12 cellular contexts compared by ENCODE assay signal in the genomic region with DNA sequence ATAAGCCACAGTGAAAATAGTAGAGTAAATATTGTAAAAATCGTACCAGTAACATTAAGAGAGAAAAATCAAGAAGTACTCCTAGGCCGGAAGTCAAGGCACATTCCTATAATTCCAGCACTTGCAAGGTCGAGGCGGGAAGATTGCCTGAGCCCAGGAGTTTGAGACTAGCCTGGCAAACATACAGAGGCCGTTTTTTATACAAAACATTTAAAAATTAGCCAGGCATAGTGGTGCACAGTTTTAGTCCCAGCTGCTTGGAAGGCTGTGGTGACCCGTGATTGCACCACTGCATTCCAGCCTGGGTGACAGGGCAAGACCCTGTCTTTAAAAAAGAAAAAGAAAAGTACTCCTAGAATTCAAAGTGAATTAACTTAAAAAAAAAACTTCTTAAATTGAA.
DNase-seq lines count a peak whose midpoint lies in the region; ATAC-seq, FAIRE-seq and TF ChIP-seq lines count a peak whose summit lies in the region.
"Had no signal": no experiment of that assay in that cellular context is flagged by ENCODE, and none has a peak within 500 bp of the region (broad histone marks: within the 10 kb centered on the region; RNA-seq: fewer than 3 reads in every experiment).

No MANE protein-coding gene starts in this region.

- peak; percentile 61 for DNase-seq in A172 (ENCODE audit: low spot score)
- DNase-seq in IMR-90: peak; percentile 60
- DNase-seq in coronary artery (ENCODE audit: low spot score): peak; percentile 73
- peak; percentile 28 to 58 (median 47) for DNase-seq in right lobe of liver
- DNase-seq in stimulated activated effector memory CD8-positive, alpha-beta T cell treated with anti-CD3 and anti-CD28 coated beads, Interleukin-12 subunit alpha, Interleukin-12 subunit beta, amount 100 ng/mL, for 72 hours (ENCODE audit: low spot score in 2 of 2): no peak
- DNase-seq in GM19239 (ENCODE audit: insufficient read length, low spot score): no peak
- DNase-seq in activated CD4-positive, alpha-beta T cell treated with anti-CD3 and anti-CD28 coated beads for 1 hour: no peak
- DNase-seq: colonic mucosa; GF-D8; naive B cell; stimulated activated naive CD4-positive, alpha-beta T cell treated with Interleukin-2 at 50 U/mL for 16 hours had no signal

- H2BK15ac ChIP-seq in IMR-90 (ENCODE audit: low read depth, low read length): no peak overlapping the region

- CTCF ChIA-PET in IMR-90 (lab: Yijun Ruan, JAX): no interaction called here

- dilution Hi-C loops in IMR-90 (cut with HindIII; ENCODE audit: low sequenced_read_pairs, unreplicated experiment): no loop called here

- no CpG with 5 or more reads among the region's 6 CpGs for WGBS in IMR-90 (ENCODE audit: extremely low coverage in 2 of 2, insufficient read length in 1 of 2), 2 experiments
- WGBS in right lobe of liver (ENCODE audit: insufficient coverage, low coverage, low lambda C conversion rate, missing lambda C conversion rate): 16% methylated on average over 6 of the region's 6 CpGs

- no peak overlapping the region for H4K8ac ChIP-seq in IMR-90 (ENCODE audit: low read depth in 2 of 2, low read length in 2 of 2)

- 0 out of 2 replicates have a peak overlapping the region, but pooled peaks have one; percentile 16 for H2BK120ac ChIP-seq in IMR-90 (ENCODE audit: low read depth, low read length)

- no peaks in the 10 kb centered on the region for H3K36me3 Mint-ChIP-seq in stimulated activated effector memory CD8-positive, alpha-beta T cell treated with anti-CD3 and anti-CD28 coated beads, Interleukin-12 subunit alpha, Interleukin-12 subunit beta, amount 100 ng/mL, for 72 hours
- H3K36me3 Mint-ChIP-seq: naive B cell had no signal

- H3K9me3 Mint-ChIP-seq in stimulated activated effector memory CD8-positive, alpha-beta T cell treated with anti-CD3 and anti-CD28 coated beads, Interleukin-12 subunit alpha, Interleukin-12 subunit beta, amount 100 ng/mL, for 72 hours: peaks cover 5% of the 10 kb centered on the region

- H3K4me3 Mint-ChIP-seq in stimulated activated effector memory CD8-positive, alpha-beta T cell treated with anti-CD3 and anti-CD28 coated beads, Interleukin-12 subunit alpha, Interleukin-12 subunit beta, amount 100 ng/mL, for 72 hours: no peak overlapping the region
- H3K4me3 Mint-ChIP-seq: naive B cell had no signal

- TF ChIP-seq POLR2A in IMR-90 (IDR thresholded peaks at IDR 0.05; ENCODE audit: low read depth, low read length): no peak
- TF ChIP-seq POLR2A in right lobe of liver (IDR thresholded peaks at IDR 0.05): no peak

- H2BK20ac ChIP-seq in IMR-90 (ENCODE audit: low read depth, low read length): 0 out of 2 replicates have a peak overlapping the region, but pooled peaks have one; percentile 46

- intact Hi-C loops in IMR-90 (cut with micrococcal nuclease): loop anchor here (5.0 kb wide), 1 partner anchor 160 kb away; no protein-coding TSS in a partner anchor
- intact Hi-C loops in right lobe of liver (cut with DNase I): no loop called here

- ATAC-seq in IMR-90 (ENCODE audit: low read depth) (peak; percentile 77), right lobe of liver (peak; percentile 73 to 89 (median 86)), HG02840 (IDR thresholded peaks at IDR 0.05; ENCODE audit: low FRiP score, unreplicated experiment) (no peak)
- ATAC-seq in stimulated activated effector memory CD8-positive, alpha-beta T cell treated with anti-CD3 and anti-CD28 coated beads, Interleukin-12 subunit alpha, Interleukin-12 subunit beta, amount 100 ng/mL, for 72 hours: no peak

- no peaks in the 10 kb centered on the region for H3K36me3 ChIP-seq in IMR-90 (ENCODE audit: control insufficient read depth, insufficient read depth, low read length)
- no peaks in the 10 kb centered on the region for H3K36me3 ChIP-seq in right lobe of liver
- H3K36me3 ChIP-seq: colonic mucosa had no signal

- no peak overlapping the region for H3K4ac ChIP-seq in IMR-90 (ENCODE audit: low read depth, low read length)

- H3K27ac Mint-ChIP-seq in stimulated activated effector memory CD8-positive, alpha-beta T cell treated with anti-CD3 and anti-CD28 coated beads, Interleukin-12 subunit alpha, Interleukin-12 subunit beta, amount 100 ng/mL, for 72 hours: no peak overlapping the region
- H3K27ac Mint-ChIP-seq: naive B cell had no signal

- in situ Hi-C loops in IMR-90 (cut with MboI; ENCODE audit: low sequenced_read_pairs): no loop called here

- no peaks in the 10 kb centered on the region for H3K9me3 ChIP-seq in IMR-90 (ENCODE audit: control insufficient read depth, insufficient read depth, low read length)
- H3K9me3 ChIP-seq in right lobe of liver: no peaks in the 10 kb centered on the region
- H3K9me3 ChIP-seq: colonic mucosa had no signal

- POLR2A ChIA-PET in IMR-90 (lab: Charles Lee; ENCODE audit: unreplicated experiment): no interaction called here

- no peak overlapping the region for H3K4me2 ChIP-seq in IMR-90 (ENCODE audit: low read depth, low read length)

- no peak overlapping the region for H3K23ac ChIP-seq in IMR-90 (ENCODE audit: low read depth, low read length)

- no peak overlapping the region for H4K5ac ChIP-seq in IMR-90 (ENCODE audit: low read depth, low read length)

- H2BK5ac ChIP-seq in IMR-90 (ENCODE audit: low read depth, low read length, poor library complexity, severe bottlenecking): peak overlapping the region; percentile 64

- H3K27me3 ChIP-seq in IMR-90 (ENCODE audit: control insufficient read depth, insufficient read depth, low read length): no peaks in the 10 kb centered on the region
- no peaks in the 10 kb centered on the region for H3K27me3 ChIP-seq in right lobe of liver
- H3K27me3 ChIP-seq: colonic mucosa had no signal

- no peaks in the 10 kb centered on the region for H3K79me1 ChIP-seq in IMR-90 (ENCODE audit: low read depth in 1 of 2, low read length in 2 of 2)

- no peak overlapping the region for H4K91ac ChIP-seq in IMR-90 (ENCODE audit: insufficient read depth, low read depth, low read length)

- no peak overlapping the region for H2AK5ac ChIP-seq in IMR-90 (ENCODE audit: low read depth, low read length)

- TF ChIP-seq RAD21 in IMR-90 (IDR thresholded peaks at IDR 0.05; ENCODE audit: low read length): no peak

- no peaks in the 10 kb centered on the region for H3K9me1 ChIP-seq in IMR-90 (ENCODE audit: insufficient read depth, low read length)

- no peak overlapping the region for H2AK9ac ChIP-seq in IMR-90 (replicated peaks; ENCODE audit: low read depth, low read length, poor library complexity)

- peak overlapping the region; percentile 28 for H2AFZ ChIP-seq in IMR-90 (replicated peaks; ENCODE audit: low read length, poor library complexity)

- H3K14ac ChIP-seq in IMR-90 (replicated peaks; ENCODE audit: low read depth, low read length): no peak overlapping the region

- TF ChIP-seq CTCF in IMR-90 (conservative IDR thresholded peaks at IDR 0.05; ENCODE audit: low read depth, low read length) (no peak), coronary artery (IDR thresholded peaks at IDR 0.05) (no peak), right lobe of liver (IDR thresholded peaks at IDR 0.05) (no peak)

- H4K20me1 ChIP-seq in IMR-90 (ENCODE audit: insufficient read depth, low read length): no peaks in the 10 kb centered on the region

- H3K4me1 Mint-ChIP-seq in stimulated activated effector memory CD8-positive, alpha-beta T cell treated with anti-CD3 and anti-CD28 coated beads, Interleukin-12 subunit alpha, Interleukin-12 subunit beta, amount 100 ng/mL, for 72 hours: no peaks in the 10 kb centered on the region
- H3K4me1 Mint-ChIP-seq: naive B cell had no signal

- H3K9ac ChIP-seq in IMR-90 (ENCODE audit: low read depth, low read length): no peak overlapping the region

- no TSS peak for BruUV-seq in IMR-90 (replicated peaks; lab: Mats Ljungman, UMichigan)

- no peaks in the 10 kb centered on the region for H3K4me1 ChIP-seq in IMR-90 (ENCODE audit: control insufficient read depth, insufficient read depth, low read length)
- H3K4me1 ChIP-seq in right lobe of liver: peaks cover 0 to 8% (median 0%) of the 10 kb centered on the region in 4 donors
- H3K4me1 ChIP-seq: colonic mucosa had no signal

- H3K18ac ChIP-seq in IMR-90 (ENCODE audit: low read depth, low read length): no peak overlapping the region

- H3K4me3 ChIP-seq in IMR-90 (ENCODE audit: insufficient read depth, low read depth, low read length) (no peak overlapping the region), coronary artery (no peak overlapping the region), right lobe of liver (no peak overlapping the region)
- H3K4me3 ChIP-seq: colonic mucosa had no signal

- H3K27ac ChIP-seq in IMR-90 (ENCODE audit: insufficient read depth, low read length) (no peak overlapping the region), coronary artery (no peak overlapping the region), right lobe of liver (no peak overlapping the region)
- H3K27ac ChIP-seq: colonic mucosa had no signal

- H3K56ac ChIP-seq in IMR-90 (ENCODE audit: extremely low read depth, insufficient read depth, low read length): 0 out of 2 replicates have a peak overlapping the region, but pooled peaks have one; percentile 10

- no peak for FAIRE-seq in GM19239 (lab: Jason Lieb, UNC)

TF ChIP-seq in IMR-90, 13 proteins besides CTCF, POLR2A, EP300 and RAD21:
- TF ChIP-seq MAZ (IDR thresholded peaks at IDR 0.05; ENCODE audit: borderline replicate concordance, low read depth, low read length) (no peak), CEBPB (IDR thresholded peaks at IDR 0.05; ENCODE audit: low read depth, low read length) (peak; percentile 15; the same call in 1 of the 2 replicates)
TF ChIP-seq in IMR-90: peak in this region for 1.

Comparison
In these comparisons a context has a peak if more than half of its experiments do, and no peak if none do; other contexts are left out.
1. DNase-seq: peak in A172 (single experiment), IMR-90 (single experiment), coronary artery (single experiment) and right lobe of liver (3 of 3); none in stimulated activated effector memory CD8-positive, alpha-beta T cell treated with anti-CD3 and anti-CD28 coated beads, Interleukin-12 subunit alpha, Interleukin-12 subunit beta, amount 100 ng/mL, for 72 hours (0 of 2), GM19239 (single experiment) and activated CD4-positive, alpha-beta T cell treated with anti-CD3 and anti-CD28 coated beads for 1 hour (single experiment).
2. ATAC-seq: peak in IMR-90 (single experiment) and right lobe of liver (4 of 4); none in stimulated activated effector memory CD8-positive, alpha-beta T cell treated with anti-CD3 and anti-CD28 coated beads, Interleukin-12 subunit alpha, Interleukin-12 subunit beta, amount 100 ng/mL, for 72 hours (single experiment) and HG02840 (single experiment).